ENCODE assay signal across 20 cellular contexts in the genomic region with DNA sequence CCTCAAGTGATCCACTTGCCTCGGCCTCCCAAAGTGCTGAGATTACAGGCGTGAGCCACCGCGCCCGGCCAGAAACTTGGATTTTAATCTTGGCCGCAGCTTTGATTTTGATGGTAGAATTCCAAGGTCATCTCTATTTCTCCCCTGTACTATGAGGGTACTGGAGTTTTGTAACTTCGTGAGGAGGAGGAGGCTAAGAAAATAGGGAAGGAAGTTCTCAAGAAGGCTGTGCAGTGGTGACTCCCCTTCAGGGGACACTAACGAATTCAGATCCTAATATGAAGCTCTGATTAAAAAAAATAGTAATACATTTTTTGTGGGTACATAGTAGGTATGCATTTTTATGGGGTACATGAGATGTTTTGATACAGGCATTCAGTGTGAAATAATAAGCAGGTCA. TPM values are rescaled to one million over a fixed set of nuclear protein-coding genes. Genes with fewer than 3 reads are reported as not detected.
"Had no signal": no experiment of that assay in that cellular context is flagged by ENCODE, and none has a peak within 500 bp of the region (broad histone marks: within the 10 kb centered on the region; RNA-seq: fewer than 3 reads in every experiment).

No MANE protein-coding gene starts in this region.

- H3K27me3 Mint-ChIP-seq: activated CD4-positive, alpha-beta memory T cell treated with anti-CD3 and anti-CD28 coated beads for 36 hours; activated CD8-positive, alpha-beta memory T cell treated with anti-CD3 and anti-CD28 coated beads, Interleukin-2, amount 10 ng/mL, durations not matched to agents 7 days and 5 days; activated naive CD8-positive, alpha-beta T cell had no signal

- H3K4me3 Mint-ChIP-seq: activated CD4-positive, alpha-beta memory T cell treated with anti-CD3 and anti-CD28 coated beads for 36 hours; activated CD8-positive, alpha-beta memory T cell treated with anti-CD3 and anti-CD28 coated beads, Interleukin-2, amount 10 ng/mL, durations not matched to agents 7 days and 5 days; activated naive CD8-positive, alpha-beta T cell; nephron progenitor cell; stimulated activated naive CD8-positive, alpha-beta T cell treated with anti-CD3 and anti-CD28 coated beads, Interleukin-15, amount 100 ng/mL, for 72 hours had no signal

- ATAC-seq: activated CD8-positive, alpha-beta memory T cell treated with anti-CD3 and anti-CD28 coated beads, Interleukin-2, amount 10 ng/mL, durations not matched to agents 7 days and 5 days; body of pancreas; esophagus mucosa; left colon; lower lobe of right lung; right lobe of liver; stimulated activated naive CD8-positive, alpha-beta T cell treated with anti-CD3 and anti-CD28 coated beads, Interleukin-15, amount 100 ng/mL, for 72 hours; upper lobe of right lung had no signal

- DNase-seq: activated CD4-positive, alpha-beta memory T cell treated with anti-CD3 and anti-CD28 coated beads for 36 hours; activated CD8-positive, alpha-beta memory T cell treated with anti-CD3 and anti-CD28 coated beads, Interleukin-2, amount 10 ng/mL, durations not matched to agents 7 days and 5 days; activated gamma-delta T cell; activated T-cell treated with anti-CD3 and anti-CD28 coated beads, Interleukin-2, amount 50 U/mL, for 1 hour; amniotic stem cell; body of pancreas; caudate nucleus; left colon; lower lobe of right lung; nephron progenitor cell; right lobe of liver; spleen; stimulated activated CD4-positive, alpha-beta T cell treated with anti-CD3 and anti-CD28 coated beads, Interleukin-1b, Interleukin-23, amount 100 ng/mL, for 48 hours; stimulated activated naive CD8-positive, alpha-beta T cell treated with anti-CD3 and anti-CD28 coated beads, Interleukin-15, amount 100 ng/mL, for 72 hours; testis; upper lobe of right lung; WERI-Rb-1 had no signal

- H3K9me3 Mint-ChIP-seq: activated CD4-positive, alpha-beta memory T cell treated with anti-CD3 and anti-CD28 coated beads for 36 hours; stimulated activated naive CD8-positive, alpha-beta T cell treated with anti-CD3 and anti-CD28 coated beads, Interleukin-15, amount 100 ng/mL, for 72 hours had no signal

- H3K27ac ChIP-seq: body of pancreas, prostate gland, right lobe of liver, testis, upper lobe of right lung, WERI-Rb-1 had no signal

- H3K36me3 ChIP-seq: lower lobe of right lung, prostate gland, right lobe of liver, spleen, upper lobe of right lung, WERI-Rb-1 had no signal

- H3K27me3 ChIP-seq: body of pancreas, right lobe of liver, testis, upper lobe of right lung had no signal

- H3K4me3 ChIP-seq: body of pancreas, lower lobe of right lung, prostate gland, right lobe of liver, spleen, testis, upper lobe of right lung had no signal

- H3K9me3 ChIP-seq: body of pancreas, lower lobe of right lung, prostate gland, right lobe of liver, spleen, testis, upper lobe of right lung had no signal

- H3K27ac Mint-ChIP-seq: activated CD4-positive, alpha-beta memory T cell treated with anti-CD3 and anti-CD28 coated beads for 36 hours; activated CD8-positive, alpha-beta memory T cell treated with anti-CD3 and anti-CD28 coated beads, Interleukin-2, amount 10 ng/mL, durations not matched to agents 7 days and 5 days; activated naive CD8-positive, alpha-beta T cell; stimulated activated naive CD8-positive, alpha-beta T cell treated with anti-CD3 and anti-CD28 coated beads, Interleukin-15, amount 100 ng/mL, for 72 hours had no signal

- H3K36me3 Mint-ChIP-seq: activated CD4-positive, alpha-beta memory T cell treated with anti-CD3 and anti-CD28 coated beads for 36 hours had no signal

RNA-seq across cellular contexts. Expression of a gene that starts 55.9 kb away (rescaled TPM):
- total RNA-seq: activated CD8-positive, alpha-beta memory T cell treated with anti-CD3 and anti-CD28 coated beads, Interleukin-2, amount 10 ng/mL, durations not matched to agents 7 days and 5 days had no signal
